Comparison of ENCODE assay signal across 22 cellular contexts in genomic region chr13:24293761-24294160, GRCh38. TPM values are rescaled to one million over a fixed set of nuclear protein-coding genes. Genes with fewer than 3 reads are reported as not detected.
"Had no signal": no experiment of that assay in that cellular context is flagged by ENCODE, and none has a peak within 500 bp of the region (broad histone marks: within the 10 kb centered on the region; RNA-seq: fewer than 3 reads in every experiment).

No MANE protein-coding gene starts in this region.

- H3K9me3 Mint-ChIP-seq: activated B cell treated with CpG ODN at 0.5 μM for 24 hours; activated CD4-positive, alpha-beta T cell treated with anti-CD3 and anti-CD28 coated beads, Interleukin-2, amount 10 ng/mL, durations not matched to agents 7 days and 5 days; naive thymus-derived CD8-positive, alpha-beta T cell; T-helper 2 cell treated with Interferon-gamma antibody and Interleukin-4, amounts not matched to agents 5 μg/mL and 100 μg/mL, for 36 hours had no signal

- H3K27me3 ChIP-seq: esophagus squamous epithelium, foreskin keratinocyte, right atrium auricular region, suprapubic skin, upper lobe of left lung had no signal

- DNase-seq: activated B cell treated with CpG ODN at 0.5 μM for 24 hours; activated CD4-positive, alpha-beta T cell treated with anti-CD3 and anti-CD28 coated beads, Interleukin-2, amount 10 ng/mL, durations not matched to agents 7 days and 5 days; activated effector memory CD4-positive, alpha-beta T cell treated with anti-CD3 and anti-CD28 coated beads, Interleukin-2, amount 50 U/mL, for 16 hours; esophagus squamous epithelium; foreskin keratinocyte; glutamatergic neuron; kidney glomerular epithelial cell; left ventricle myocardium superior; mesenchymal stem cell; naive thymus-derived CD8-positive, alpha-beta T cell; occipital lobe; stimulated activated CD4-positive, alpha-beta T cell treated with anti-CD3 and anti-CD28 coated beads, Interleukin-15, amount 100 ng/mL, for 24 hours; stimulated activated CD4-positive, alpha-beta T cell treated with anti-CD3 and anti-CD28 coated beads, Interleukin-4, amount 100 ng/mL, for 1 hour; stimulated activated naive CD4-positive, alpha-beta T cell; SW 1271; upper lobe of left lung had no signal

- H3K27ac Mint-ChIP-seq: activated B cell treated with CpG ODN at 0.5 μM for 24 hours; activated CD4-positive, alpha-beta T cell treated with anti-CD3 and anti-CD28 coated beads, Interleukin-2, amount 10 ng/mL, durations not matched to agents 7 days and 5 days; T-helper 2 cell treated with Interferon-gamma antibody and Interleukin-4, amounts not matched to agents 5 μg/mL and 100 μg/mL, for 36 hours had no signal

- H3K4me3 ChIP-seq: esophagus squamous epithelium, right atrium auricular region, suprapubic skin, upper lobe of left lung had no signal

- H3K4me1 Mint-ChIP-seq: activated B cell treated with CpG ODN at 0.5 μM for 24 hours; activated CD4-positive, alpha-beta T cell treated with anti-CD3 and anti-CD28 coated beads, Interleukin-2, amount 10 ng/mL, durations not matched to agents 7 days and 5 days had no signal

- H3K9me3 ChIP-seq: esophagus squamous epithelium, right atrium auricular region, suprapubic skin, upper lobe of left lung had no signal

- H3K27ac ChIP-seq: esophagus squamous epithelium, foreskin keratinocyte, right atrium auricular region, suprapubic skin, upper lobe of left lung had no signal

- H3K4me1 ChIP-seq: esophagus squamous epithelium, foreskin keratinocyte, right atrium auricular region, suprapubic skin, upper lobe of left lung had no signal

- H3K4me3 Mint-ChIP-seq: activated B cell treated with CpG ODN at 0.5 μM for 24 hours; activated CD4-positive, alpha-beta T cell treated with anti-CD3 and anti-CD28 coated beads, Interleukin-2, amount 10 ng/mL, durations not matched to agents 7 days and 5 days; naive thymus-derived CD8-positive, alpha-beta T cell; T-helper 2 cell treated with Interferon-gamma antibody and Interleukin-4, amounts not matched to agents 5 μg/mL and 100 μg/mL, for 36 hours had no signal

- ATAC-seq: foreskin keratinocyte; left ventricle myocardium superior; naive thymus-derived CD8-positive, alpha-beta T cell had no signal

- H3K27me3 Mint-ChIP-seq: activated B cell treated with CpG ODN at 0.5 μM for 24 hours; activated CD4-positive, alpha-beta T cell treated with anti-CD3 and anti-CD28 coated beads, Interleukin-2, amount 10 ng/mL, durations not matched to agents 7 days and 5 days; naive thymus-derived CD8-positive, alpha-beta T cell had no signal

RNA-seq across cellular contexts. Expression of gene C1QTNF9, which starts 15.6 kb away (rescaled TPM):
- total RNA-seq: activated B cell treated with CpG ODN at 0.5 μM for 24 hours; activated CD8-positive, alpha-beta memory T cell treated with anti-CD3 and anti-CD28 coated beads for 36 hours; astrocyte; endothelial cell of umbilical vein; esophagus squamous epithelium; foreskin keratinocyte; occipital lobe had no signal
- polyA plus RNA-seq: endothelial cell of umbilical vein; foreskin keratinocyte; naive thymus-derived CD8-positive, alpha-beta T cell had no signal
